ENCODE assay signal across 1 cellular context in the genomic region with DNA sequence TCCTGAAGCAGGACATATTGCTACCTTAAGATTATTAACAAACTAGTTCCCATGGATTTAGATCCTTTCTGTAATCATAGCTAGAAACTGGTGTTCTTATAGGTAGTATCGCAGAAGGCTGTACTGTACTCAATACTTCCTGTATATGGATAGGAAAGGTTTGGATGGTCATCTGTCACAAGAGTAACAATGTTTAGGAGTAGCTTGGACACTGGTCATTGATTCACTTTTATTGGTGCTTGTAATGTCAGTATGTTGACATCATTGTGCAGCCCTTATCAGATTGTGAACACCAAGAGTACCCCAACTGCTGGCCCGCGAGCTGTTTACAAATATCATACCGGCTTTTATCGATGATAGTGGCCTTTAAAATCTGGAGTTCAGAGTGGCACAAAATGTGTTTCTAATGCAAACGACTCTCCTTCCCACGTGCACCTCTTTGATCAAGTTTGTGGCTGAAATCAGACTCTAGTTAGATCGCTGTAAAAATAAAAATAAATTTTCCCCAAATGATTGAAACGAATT.
TF ChIP-seq lines count a peak whose summit lies in the region.

No MANE protein-coding gene starts in this region.

TF ChIP-seq in GM23338, 12 proteins besides CTCF, POLR2A, EP300 and RAD21 (continued from another document):
- TF ChIP-seq, protein P1, sequence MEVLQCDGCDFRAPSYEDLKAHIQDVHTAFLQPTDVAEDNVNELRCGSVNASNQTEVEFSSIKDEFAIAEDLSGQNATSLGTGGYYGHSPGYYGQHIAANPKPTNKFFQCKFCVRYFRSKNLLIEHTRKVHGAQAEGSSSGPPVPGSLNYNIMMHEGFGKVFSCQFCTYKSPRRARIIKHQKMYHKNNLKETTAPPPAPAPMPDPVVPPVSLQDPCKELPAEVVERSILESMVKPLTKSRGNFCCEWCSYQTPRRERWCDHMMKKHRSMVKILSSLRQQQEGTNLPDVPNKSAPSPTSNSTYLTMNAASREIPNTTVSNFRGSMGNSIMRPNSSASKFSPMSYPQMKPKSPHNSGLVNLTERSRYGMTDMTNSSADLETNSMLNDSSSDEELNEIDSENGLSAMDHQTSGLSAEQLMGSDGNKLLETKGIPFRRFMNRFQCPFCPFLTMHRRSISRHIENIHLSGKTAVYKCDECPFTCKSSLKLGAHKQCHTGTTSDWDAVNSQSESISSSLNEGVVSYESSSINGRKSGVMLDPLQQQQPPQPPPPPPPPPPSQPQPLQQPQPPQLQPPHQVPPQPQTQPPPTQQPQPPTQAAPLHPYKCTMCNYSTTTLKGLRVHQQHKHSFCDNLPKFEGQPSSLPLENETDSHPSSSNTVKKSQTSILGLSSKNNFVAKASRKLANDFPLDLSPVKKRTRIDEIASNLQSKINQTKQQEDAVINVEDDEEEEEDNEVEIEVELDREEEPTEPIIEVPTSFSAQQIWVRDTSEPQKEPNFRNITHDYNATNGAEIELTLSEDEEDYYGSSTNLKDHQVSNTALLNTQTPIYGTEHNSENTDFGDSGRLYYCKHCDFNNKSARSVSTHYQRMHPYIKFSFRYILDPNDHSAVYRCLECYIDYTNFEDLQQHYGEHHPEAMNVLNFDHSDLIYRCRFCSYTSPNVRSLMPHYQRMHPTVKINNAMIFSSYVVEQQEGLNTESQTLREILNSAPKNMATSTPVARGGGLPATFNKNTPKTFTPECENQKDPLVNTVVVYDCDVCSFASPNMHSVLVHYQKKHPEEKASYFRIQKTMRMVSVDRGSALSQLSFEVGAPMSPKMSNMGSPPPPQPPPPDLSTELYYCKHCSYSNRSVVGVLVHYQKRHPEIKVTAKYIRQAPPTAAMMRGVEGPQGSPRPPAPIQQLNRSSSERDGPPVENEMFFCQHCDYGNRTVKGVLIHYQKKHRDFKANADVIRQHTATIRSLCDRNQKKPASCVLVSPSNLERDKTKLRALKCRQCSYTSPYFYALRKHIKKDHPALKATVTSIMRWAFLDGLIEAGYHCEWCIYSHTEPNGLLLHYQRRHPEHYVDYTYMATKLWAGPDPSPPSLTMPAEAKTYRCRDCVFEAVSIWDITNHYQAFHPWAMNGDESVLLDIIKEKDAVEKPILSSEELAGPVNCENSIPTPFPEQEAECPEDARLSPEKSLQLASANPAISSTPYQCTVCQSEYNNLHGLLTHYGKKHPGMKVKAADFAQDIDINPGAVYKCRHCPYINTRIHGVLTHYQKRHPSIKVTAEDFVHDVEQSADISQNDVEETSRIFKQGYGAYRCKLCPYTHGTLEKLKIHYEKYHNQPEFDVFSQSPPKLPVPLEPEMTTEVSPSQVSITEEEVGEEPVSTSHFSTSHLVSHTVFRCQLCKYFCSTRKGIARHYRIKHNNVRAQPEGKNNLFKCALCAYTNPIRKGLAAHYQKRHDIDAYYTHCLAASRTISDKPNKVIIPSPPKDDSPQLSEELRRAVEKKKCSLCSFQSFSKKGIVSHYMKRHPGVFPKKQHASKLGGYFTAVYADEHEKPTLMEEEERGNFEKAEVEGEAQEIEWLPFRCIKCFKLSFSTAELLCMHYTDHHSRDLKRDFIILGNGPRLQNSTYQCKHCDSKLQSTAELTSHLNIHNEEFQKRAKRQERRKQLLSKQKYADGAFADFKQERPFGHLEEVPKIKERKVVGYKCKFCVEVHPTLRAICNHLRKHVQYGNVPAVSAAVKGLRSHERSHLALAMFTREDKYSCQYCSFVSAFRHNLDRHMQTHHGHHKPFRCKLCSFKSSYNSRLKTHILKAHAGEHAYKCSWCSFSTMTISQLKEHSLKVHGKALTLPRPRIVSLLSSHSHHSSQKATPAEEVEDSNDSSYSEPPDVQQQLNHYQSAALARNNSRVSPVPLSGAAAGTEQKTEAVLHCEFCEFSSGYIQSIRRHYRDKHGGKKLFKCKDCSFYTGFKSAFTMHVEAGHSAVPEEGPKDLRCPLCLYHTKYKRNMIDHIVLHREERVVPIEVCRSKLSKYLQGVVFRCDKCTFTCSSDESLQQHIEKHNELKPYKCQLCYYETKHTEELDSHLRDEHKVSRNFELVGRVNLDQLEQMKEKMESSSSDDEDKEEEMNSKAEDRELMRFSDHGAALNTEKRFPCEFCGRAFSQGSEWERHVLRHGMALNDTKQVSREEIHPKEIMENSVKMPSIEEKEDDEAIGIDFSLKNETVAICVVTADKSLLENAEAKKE (CRISPR knock-in tag; IDR thresholded peaks at IDR 0.05): no peak
